Comparison of ENCODE assay signal across 9 cellular contexts in the genomic region with DNA sequence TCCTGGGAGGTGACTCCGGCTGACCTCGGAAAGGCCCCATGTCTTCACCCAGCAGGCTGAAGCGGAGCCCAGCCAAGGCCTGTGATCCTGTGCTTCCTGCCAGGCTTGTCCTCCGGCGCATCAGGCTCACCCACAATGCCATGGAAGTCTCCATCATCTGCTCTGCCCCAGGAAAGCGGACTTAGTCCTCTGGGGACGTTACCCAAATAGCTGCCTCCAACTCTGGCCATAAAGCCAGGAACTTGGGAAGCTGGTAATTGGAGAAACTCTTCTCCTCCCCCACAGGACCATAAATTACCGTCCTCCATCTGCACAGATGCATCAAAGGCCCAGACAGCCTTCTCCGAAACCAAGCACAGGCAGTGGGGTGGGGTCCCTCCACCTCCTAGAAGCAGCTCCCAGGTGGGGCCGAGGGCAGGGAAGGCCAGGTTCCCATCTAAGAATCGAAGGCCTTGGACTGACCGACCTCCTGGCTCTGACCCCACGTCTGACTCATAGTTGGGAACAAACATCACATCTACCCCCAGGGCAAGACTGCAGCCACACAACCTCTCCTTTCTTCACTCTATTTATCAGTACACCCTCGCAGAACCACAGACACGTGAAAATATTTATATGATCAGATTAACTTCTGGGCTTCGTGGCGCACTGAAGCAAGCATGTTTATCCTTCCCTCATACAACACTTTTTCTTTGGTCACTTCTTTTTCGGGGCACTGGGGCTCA. TPM values are rescaled to one million over a fixed set of nuclear protein-coding genes. Genes with fewer than 3 reads are reported as not detected.
DNase-seq lines count a peak whose midpoint lies in the region; ATAC-seq, FAIRE-seq and TF ChIP-seq lines count a peak whose summit lies in the region.
"Had no signal": no experiment of that assay in that cellular context is flagged by ENCODE, and none has a peak within 500 bp of the region (broad histone marks: within the 10 kb centered on the region; RNA-seq: fewer than 3 reads in every experiment).

No MANE protein-coding gene starts in this region.

- peak; percentile 39 for DNase-seq in HPDE6-E6E7 (ENCODE audit: extremely low spot score)
- DNase-seq in astrocyte (ENCODE audit: low read depth): peak; percentile 71
- no peak for DNase-seq in cerebellum (ENCODE audit: low spot score)
- no peak for DNase-seq in CD14-positive monocyte (ENCODE audit: low spot score)

- H3K4me3 ChIP-seq in astrocyte (ENCODE audit: insufficient read depth, low read depth, low read length) (no peak overlapping the region), iPS-15b (ENCODE audit: low read depth, low read length) (no peak overlapping the region)

- no peaks in the 10 kb centered on the region for H3K79me2 ChIP-seq in astrocyte (ENCODE audit: insufficient read depth, low read length)

- H3K36me3 ChIP-seq in astrocyte (ENCODE audit: insufficient read depth, low read length) (no peaks in the 10 kb centered on the region), iPS-15b (ENCODE audit: control insufficient read depth, insufficient read depth, low read length) (no peaks in the 10 kb centered on the region)

- H3K9me3 Mint-ChIP-seq in astrocyte (ENCODE audit: unreplicated experiment) (no peaks in the 10 kb centered on the region), CD14-positive monocyte (peaks cover 0 to 5% (median 0%) of the 10 kb centered on the region in 7 donors)

- H3K27ac ChIP-seq in astrocyte (ENCODE audit: low read depth, low read length) (no peak overlapping the region), temporal lobe (ENCODE audit: low read depth, low read length) (peak overlapping the region; percentile 40)

- FAIRE-seq in astrocyte (lab: Jason Lieb, UNC): no peak
- FAIRE-seq: TTC549 had no signal

- H3K4me1 ChIP-seq in astrocyte (ENCODE audit: insufficient read depth, low read length) (peaks cover 13% of the 10 kb centered on the region), iPS-15b (ENCODE audit: control insufficient read depth, insufficient read depth, low read length) (no peaks in the 10 kb centered on the region)

- peaks cover 8% of the 10 kb centered on the region for H3K27me3 ChIP-seq in astrocyte (ENCODE audit: insufficient read depth, low read length)
- H3K27me3 ChIP-seq in iPS-15b (ENCODE audit: control insufficient read depth, insufficient read depth, low read length): no peaks in the 10 kb centered on the region

- H3K4me3 Mint-ChIP-seq in astrocyte (ENCODE audit: unreplicated experiment): peak overlapping the region; percentile 5
- H3K4me3 Mint-ChIP-seq in CD14-positive monocyte: no peak overlapping the region

- peaks cover 12% of the 10 kb centered on the region for H3K9me3 ChIP-seq in astrocyte (ENCODE audit: insufficient read depth, low read depth, low read length)
- H3K9me3 ChIP-seq in iPS-15b (ENCODE audit: control insufficient read depth, insufficient read depth, low read length): no peaks in the 10 kb centered on the region

- H3K27ac Mint-ChIP-seq in astrocyte (ENCODE audit: unreplicated experiment) (no peak overlapping the region), CD14-positive monocyte (peak overlapping the region in 1 of 7 donors; percentile 5)

- H2AFZ ChIP-seq in astrocyte (ENCODE audit: low read depth, low read length): no peak overlapping the region

- H3K9ac ChIP-seq in astrocyte (ENCODE audit: low read length): no peak overlapping the region
- peak overlapping the region; percentile 47 for H3K9ac ChIP-seq in iPS-15b (ENCODE audit: low read depth, low read length)

- peaks cover 11% of the 10 kb centered on the region for H3K4me1 Mint-ChIP-seq in astrocyte (ENCODE audit: low read depth, unreplicated experiment)
- peaks cover 26% of the 10 kb centered on the region for H3K4me1 Mint-ChIP-seq in CD14-positive monocyte

- peak overlapping the region; percentile 21 for H3K4me2 ChIP-seq in astrocyte (ENCODE audit: low read length)

- TF ChIP-seq CTCF in astrocyte (IDR thresholded peaks at IDR 0.05; ENCODE audit: insufficient read depth, low read depth, low read length): no peak
- no peak for TF ChIP-seq CTCF in CD14-positive monocyte (IDR thresholded peaks at IDR 0.05)

- H3K36me3 Mint-ChIP-seq in astrocyte (ENCODE audit: low read depth, unreplicated experiment): peaks cover 2% of the 10 kb centered on the region
- no peaks in the 10 kb centered on the region for H3K36me3 Mint-ChIP-seq in CD14-positive monocyte

- H3K27me3 Mint-ChIP-seq in astrocyte (ENCODE audit: low read depth, unreplicated experiment) (peaks cover 2% of the 10 kb centered on the region), CD14-positive monocyte (ENCODE audit: low read depth in 3 of 3) (peaks cover 0 to 3% (median 2%) of the 10 kb centered on the region in 3 donors)

- peaks cover 49% of the 10 kb centered on the region for H4K20me1 ChIP-seq in astrocyte (ENCODE audit: insufficient read depth, low read length)

- ATAC-seq in GM19351 (IDR thresholded peaks at IDR 0.05; ENCODE audit: unreplicated experiment) (no peak), HG02981 (IDR thresholded peaks at IDR 0.05; ENCODE audit: unreplicated experiment) (no peak)

- intact Hi-C loops in CD14-positive monocyte (cut with micrococcal nuclease): loop anchor here in 1 of 2 donors (5.0 kb wide), 1 partner anchor 32 kb away; no protein-coding TSS in a partner anchor

RNA-seq across cellular contexts. Expression of a gene that starts 56.4 kb away (rescaled TPM):
- total RNA-seq in astrocyte (13.2 and 14.2 TPM in 2 replicates), temporal lobe (8.4 TPM), cerebellum (5.5 TPM)
- polyA plus RNA-seq in CD14-positive monocyte: under 1 TPM in 1 of 2 donors, not detected in 1; 0.08 TPM

Comparison
In these comparisons a context has a peak if more than half of its experiments do, and no peak if none do; other contexts are left out.
1. DNase-seq: peak in HPDE6-E6E7 (single experiment) and astrocyte (single experiment); none in cerebellum (single experiment) and CD14-positive monocyte (single experiment).